Comparison of ENCODE assay signal across 8 cellular contexts in the genomic region with DNA sequence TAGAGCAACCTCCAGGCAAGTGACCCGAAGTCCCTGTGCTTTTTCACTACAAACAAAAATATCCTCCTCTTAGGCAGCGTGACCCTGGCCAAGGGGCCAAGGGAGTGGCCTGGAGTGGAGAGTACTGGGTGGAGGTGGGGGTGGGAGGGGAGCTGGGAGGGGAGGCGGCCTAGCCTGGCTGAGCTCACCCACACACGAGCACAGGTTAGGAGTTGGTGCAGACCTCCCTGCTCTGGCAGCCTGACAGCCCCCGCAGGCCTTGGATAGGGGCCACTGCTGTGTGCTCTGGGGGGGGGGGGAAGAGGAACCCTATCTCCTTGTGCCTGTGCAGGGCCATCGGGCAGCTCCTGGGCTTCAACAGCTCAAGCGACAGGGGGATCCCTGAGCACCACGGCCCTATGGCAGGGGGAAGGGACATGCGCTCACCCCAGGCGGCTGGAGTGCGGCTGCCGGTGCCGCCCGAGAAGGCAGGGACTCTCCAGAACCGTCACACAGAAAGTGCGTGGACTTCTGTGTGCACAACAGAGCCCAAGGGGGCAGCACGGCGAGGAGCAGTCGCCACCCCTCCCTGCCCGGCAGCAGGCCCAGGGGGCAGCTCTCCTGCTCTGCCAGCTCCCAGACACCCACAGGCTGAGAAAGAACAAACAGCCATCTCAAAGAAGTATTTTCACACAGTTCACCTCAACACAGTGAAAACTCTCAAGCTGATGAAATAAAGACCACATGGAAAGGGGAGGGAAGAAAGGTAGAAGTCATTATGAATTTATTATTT. TPM values are rescaled to one million over a fixed set of nuclear protein-coding genes. Genes with fewer than 3 reads are reported as not detected.
A peak's percentile ranks its signal among the peaks of the same experiment; 100 is the strongest.
DNase-seq lines count a peak whose midpoint lies in the region; ATAC-seq and TF ChIP-seq lines count a peak whose summit lies in the region.

No MANE protein-coding gene starts in this region.

- no peaks in the 10 kb centered on the region for H3K9me3 ChIP-seq in mucosa of stomach (ENCODE audit: control insufficient read depth, low read length)
- no peaks in the 10 kb centered on the region for H3K9me3 ChIP-seq in aorta (ENCODE audit: control insufficient read depth, low read length)

- H3K36me3 ChIP-seq in mucosa of stomach (ENCODE audit: control insufficient read depth, insufficient read depth, low read length): peaks cover 21% of the 10 kb centered on the region
- peaks cover 4% of the 10 kb centered on the region in 2 donors for H3K36me3 ChIP-seq in aorta (ENCODE audit: control insufficient read depth in 1 of 2, insufficient read depth in 2 of 2, low read length in 1 of 2)

- CTCF ChIA-PET in activated naive CD4-positive, alpha-beta T cell treated with anti-CD3 and anti-CD28 coated beads, Interleukin-2, amount 10 ng/mL, durations not matched to agents 7 days and 5 days (lab: Charles Lee): interaction anchor here (0.7 to 1.1 kb wide), 4 partner anchors 10 to 106 kb away, joined by 3 read pairs; no protein-coding TSS in a partner anchor

- H3K27ac ChIP-seq in aorta (ENCODE audit: low read depth in 1 of 2, low read length in 2 of 2): peak overlapping the region in 1 of 2 donors; percentile 29

- intact Hi-C loops in aorta (cut with DNase I): loop anchor here in 1 of 2 donors (5.0 kb wide), 1 partner anchor 35 kb away; no protein-coding TSS in a partner anchor

- TF ChIP-seq CTCF in cardiac fibroblast (IDR thresholded peaks at IDR 0.05; ENCODE audit: low read depth, low read length): no peak

- no peak overlapping the region for H3K4me3 Mint-ChIP-seq in activated naive CD4-positive, alpha-beta T cell treated with anti-CD3 and anti-CD28 coated beads, Interleukin-2, amount 10 ng/mL, durations not matched to agents 7 days and 5 days

- no peaks in the 10 kb centered on the region for H3K9me3 Mint-ChIP-seq in activated naive CD4-positive, alpha-beta T cell treated with anti-CD3 and anti-CD28 coated beads, Interleukin-2, amount 10 ng/mL, durations not matched to agents 7 days and 5 days

- H3K27me3 Mint-ChIP-seq in activated naive CD4-positive, alpha-beta T cell treated with anti-CD3 and anti-CD28 coated beads, Interleukin-2, amount 10 ng/mL, durations not matched to agents 7 days and 5 days: no peaks in the 10 kb centered on the region

- H3K36me3 Mint-ChIP-seq in activated naive CD4-positive, alpha-beta T cell treated with anti-CD3 and anti-CD28 coated beads, Interleukin-2, amount 10 ng/mL, durations not matched to agents 7 days and 5 days: peaks cover 45% of the 10 kb centered on the region

- no peak for DNase-seq in activated naive CD4-positive, alpha-beta T cell treated with anti-CD3 and anti-CD28 coated beads, Interleukin-2, amount 10 ng/mL, durations not matched to agents 7 days and 5 days
- DNase-seq in activated naive CD4-positive, alpha-beta T cell treated with Interleukin-2 at 50 U/mL for 16 hours: no peak
- DNase-seq in cardiac fibroblast (ENCODE audit: low read depth in 2 of 2): peak; percentile 61 to 73
- peak in 1 of 2 donors; percentile 76 for DNase-seq in aorta

- ATAC-seq in aorta (ENCODE audit: low FRiP score): peak; percentile 9
- no peak for ATAC-seq in GM21786 (IDR thresholded peaks at IDR 0.05; ENCODE audit: unreplicated experiment)
- ATAC-seq in HG03097 (IDR thresholded peaks at IDR 0.05; ENCODE audit: low FRiP score, unreplicated experiment): no peak
- ATAC-seq in HG02678 (IDR thresholded peaks at IDR 0.05; ENCODE audit: unreplicated experiment): no peak

- WGBS in aorta, 2 donors: 22 to 23% methylated on average over 19 to 20 of the region's 20 CpGs

- H3K4me1 Mint-ChIP-seq in activated naive CD4-positive, alpha-beta T cell treated with anti-CD3 and anti-CD28 coated beads, Interleukin-2, amount 10 ng/mL, durations not matched to agents 7 days and 5 days: peaks cover 50% of the 10 kb centered on the region

- peak overlapping the region; percentile 68 for H3K27ac Mint-ChIP-seq in activated naive CD4-positive, alpha-beta T cell treated with anti-CD3 and anti-CD28 coated beads, Interleukin-2, amount 10 ng/mL, durations not matched to agents 7 days and 5 days

- H3K4me3 ChIP-seq in cardiac fibroblast (replicated peaks in 1 of 2; ENCODE audit: low read depth in 2 of 2, low read length in 2 of 2) (no peak overlapping the region), mucosa of stomach (ENCODE audit: low read length) (no peak overlapping the region), aorta (ENCODE audit: low read length in 2 of 2) (no peak overlapping the region)

- no peaks in the 10 kb centered on the region for H3K27me3 ChIP-seq in mucosa of stomach (ENCODE audit: control insufficient read depth, insufficient read depth, low read length)
- no peaks in the 10 kb centered on the region for H3K27me3 ChIP-seq in aorta (ENCODE audit: control insufficient read depth in 1 of 2, insufficient read depth in 2 of 2, low read length in 1 of 2)

- H3K4me1 ChIP-seq in mucosa of stomach (ENCODE audit: control insufficient read depth, insufficient read depth, low read length) (peaks cover 82% of the 10 kb centered on the region), aorta (ENCODE audit: control insufficient read depth in 1 of 2, insufficient read depth in 2 of 2, low read length in 2 of 2) (no peaks in the 10 kb centered on the region)

- peak overlapping the region; percentile 23 for H3K9ac ChIP-seq in mucosa of stomach (ENCODE audit: low read length)

RNA-seq across cellular contexts. Expression of a gene that starts 13.3 kb away (rescaled TPM):
- 10 to 100 TPM; 55.6 to 96.9 TPM for total RNA-seq in aorta
- 10 to 100 TPM in 1 of 2 donors, 1 to 10 TPM in 1; 7.6 to 20.3 TPM for polyA plus RNA-seq in aorta

RNA-seq across cellular contexts. Expression of a gene that starts 29.5 kb away (rescaled TPM):
- 10 to 100 TPM; 31.2 to 53.4 TPM for total RNA-seq in aorta
- polyA plus RNA-seq in aorta: 100 to 1,000 TPM in 1 of 2 donors, 10 to 100 TPM in 1; 17.8 to 145 TPM

RNA-seq across cellular contexts. Expression of a gene that starts 31.4 kb away (rescaled TPM):
- 100 to 1,000 TPM; 130 to 153 TPM for total RNA-seq in aorta
- polyA plus RNA-seq in aorta: 10 to 100 TPM; 39.9 to 73.4 TPM

Comparison
In these comparisons a context has a peak if more than half of its experiments do, and no peak if none do; other contexts are left out.
1. DNase-seq: peak in cardiac fibroblast (2 of 2); none in activated naive CD4-positive, alpha-beta T cell treated with anti-CD3 and anti-CD28 coated beads, Interleukin-2, amount 10 ng/mL, durations not matched to agents 7 days and 5 days (single experiment) and activated naive CD4-positive, alpha-beta T cell treated with Interleukin-2 at 50 U/mL for 16 hours (single experiment).